24 cellular contexts compared by ENCODE assay signal in genomic region chr15:28037969-28038640, GRCh38.
"Had no signal": no experiment of that assay in that cellular context is flagged by ENCODE, and none has a peak within 500 bp of the region (broad histone marks: within the 10 kb centered on the region; RNA-seq: fewer than 3 reads in every experiment).

No MANE protein-coding gene starts in this region.

- ATAC-seq: left cardiac atrium; naive thymus-derived CD4-positive, alpha-beta T cell; right cardiac atrium had no signal

- H3K9me3 Mint-ChIP-seq: activated naive CD4-positive, alpha-beta T cell treated with anti-CD3 and anti-CD28 coated beads for 36 hours; activated naive CD8-positive, alpha-beta T cell treated with anti-CD3 and anti-CD28 coated beads for 36 hours; memory B cell; T-helper 2 cell treated with Interferon-gamma antibody and Interleukin-4, amounts not matched to agents 5 μg/mL and 100 μg/mL, for 36 hours had no signal

- DNase-seq: activated CD4-positive, alpha-beta T cell treated with anti-CD3 and anti-CD28 coated beads for 4 hours; activated CD4-positive, alpha-beta T cell treated with anti-CD3 and anti-CD28 coated beads, Interleukin-2, amount 50 U/mL, for 4 hours; activated CD4-positive, CD25-positive, alpha-beta regulatory T cell; activated effector memory CD4-positive, alpha-beta T cell treated with Interleukin-2 at 50 U/mL for 16 hours; activated naive CD4-positive, alpha-beta T cell treated with anti-CD3 and anti-CD28 coated beads for 36 hours; activated naive CD8-positive, alpha-beta T cell treated with anti-CD3 and anti-CD28 coated beads for 36 hours; brain microvascular endothelial cell; central memory CD4-positive, alpha-beta T cell; islet precursor cell; left cardiac atrium; midbrain; naive thymus-derived CD4-positive, alpha-beta T cell; right cardiac atrium; spleen; stimulated activated CD4-positive, alpha-beta T cell treated with anti-CD3 and anti-CD28 coated beads, Interleukin-2, amount 100 ng/mL, for 48 hours; stimulated activated naive CD4-positive, alpha-beta T cell treated with Interleukin-2 at 50 U/mL for 16 hours; T-helper 1 cell had no signal

- H3K27ac Mint-ChIP-seq: activated naive CD4-positive, alpha-beta T cell treated with anti-CD3 and anti-CD28 coated beads for 36 hours; activated naive CD8-positive, alpha-beta T cell treated with anti-CD3 and anti-CD28 coated beads for 36 hours; dendritic cell treated with granulocyte-macrophage colony-stimulating factor and Interleukin-4, amounts not matched to agents 40 ng/mL and 50 ng/mL, for 4 days; memory B cell; naive thymus-derived CD4-positive, alpha-beta T cell; T-helper 2 cell treated with Interferon-gamma antibody and Interleukin-4, amounts not matched to agents 5 μg/mL and 100 μg/mL, for 36 hours had no signal

- FAIRE-seq: frontal cortex had no signal

- H3K4me1 ChIP-seq: ascending aorta, esophagus muscularis mucosa, spleen, tibial nerve had no signal

- H3K36me3 ChIP-seq: ascending aorta, brain microvascular endothelial cell, esophagus muscularis mucosa, spleen, tibial nerve had no signal

- H3K9me3 ChIP-seq: ascending aorta, esophagus muscularis mucosa, spleen, tibial nerve had no signal

- H3K27me3 ChIP-seq: ascending aorta, brain microvascular endothelial cell, spleen, tibial nerve had no signal

- H3K4me3 Mint-ChIP-seq: activated naive CD4-positive, alpha-beta T cell treated with anti-CD3 and anti-CD28 coated beads for 36 hours; activated naive CD8-positive, alpha-beta T cell treated with anti-CD3 and anti-CD28 coated beads for 36 hours; dendritic cell treated with granulocyte-macrophage colony-stimulating factor and Interleukin-4, amounts not matched to agents 40 ng/mL and 50 ng/mL, for 4 days; memory B cell; naive thymus-derived CD4-positive, alpha-beta T cell; T-helper 2 cell treated with Interferon-gamma antibody and Interleukin-4, amounts not matched to agents 5 μg/mL and 100 μg/mL, for 36 hours had no signal

- H3K4me3 ChIP-seq: ascending aorta, esophagus muscularis mucosa, spleen, tibial nerve had no signal

- H3K4me1 Mint-ChIP-seq: activated naive CD8-positive, alpha-beta T cell treated with anti-CD3 and anti-CD28 coated beads for 36 hours; memory B cell had no signal

- H3K36me3 Mint-ChIP-seq: activated naive CD8-positive, alpha-beta T cell treated with anti-CD3 and anti-CD28 coated beads for 36 hours; memory B cell; naive thymus-derived CD4-positive, alpha-beta T cell had no signal

- H3K27me3 Mint-ChIP-seq: dendritic cell treated with granulocyte-macrophage colony-stimulating factor and Interleukin-4, amounts not matched to agents 40 ng/mL and 50 ng/mL, for 4 days had no signal

- H3K27ac ChIP-seq: ascending aorta, brain microvascular endothelial cell, esophagus muscularis mucosa, spleen, tibial nerve had no signal
